Comparison of ENCODE assay signal across 8 cellular contexts in genomic region chr5:100890514-100891008, GRCh38. TPM values are rescaled to one million over a fixed set of nuclear protein-coding genes. Genes with fewer than 3 reads are reported as not detected.
DNase-seq lines count a peak whose midpoint lies in the region; ATAC-seq, FAIRE-seq and TF ChIP-seq lines count a peak whose summit lies in the region.

No MANE protein-coding gene starts in this region.

- peak; percentile 72 for ATAC-seq in HG03135 (IDR thresholded peaks at IDR 0.05; ENCODE audit: unreplicated experiment)
- no peak for ATAC-seq in aorta (ENCODE audit: low FRiP score)

- H2AFZ ChIP-seq in parathyroid adenoma, result no peak overlapping the region

- no peaks in the 10 kb centered on the region for H3K4me1 ChIP-seq in parathyroid adenoma
- no peaks in the 10 kb centered on the region for H3K4me1 ChIP-seq in aorta (ENCODE audit: control insufficient read depth in 1 of 2, insufficient read depth in 2 of 2, low read length in 2 of 2)

- H3K79me2 ChIP-seq in parathyroid adenoma, result no peaks in the 10 kb centered on the region

- no peak for DNase-seq in activated naive CD4-positive, alpha-beta T cell treated with anti-CD3 and anti-CD28 coated beads for 36 hours
- DNase-seq in activated naive CD4-positive, alpha-beta T cell treated with Interleukin-2 at 50 U/mL for 16 hours, result no peak
- no peak for DNase-seq in activated CD4-positive, alpha-beta memory T cell treated with anti-CD3 and anti-CD28 coated beads for 36 hours
- DNase-seq in aorta (no peak), RCC 7860 (ENCODE audit: low spot score) (no peak), D341Med (ENCODE audit: low spot score) (no peak)

- CTCF ChIA-PET in activated naive CD4-positive, alpha-beta T cell treated with anti-CD3 and anti-CD28 coated beads for 36 hours (lab: Charles Lee), result interaction anchor here (3.3 kb wide), 1 partner anchor 12 kb away, joined by 13 read pairs; the partner anchor contains the start of gene ST8SIA4
- CTCF ChIA-PET in activated CD4-positive, alpha-beta memory T cell treated with anti-CD3 and anti-CD28 coated beads for 36 hours (lab: Charles Lee), result interaction anchor here (2.5 kb wide), 1 partner anchor 10 kb away, joined by 10 read pairs; no protein-coding TSS in a partner anchor

- H3K9me3 Mint-ChIP-seq in activated naive CD4-positive, alpha-beta T cell treated with anti-CD3 and anti-CD28 coated beads for 36 hours, result no peaks in the 10 kb centered on the region
- no peaks in the 10 kb centered on the region for H3K9me3 Mint-ChIP-seq in activated CD4-positive, alpha-beta memory T cell treated with anti-CD3 and anti-CD28 coated beads for 36 hours

- H3K36me3 ChIP-seq in parathyroid adenoma (ENCODE audit: control insufficient read depth, insufficient read depth, low read length) (no peaks in the 10 kb centered on the region), aorta (ENCODE audit: control insufficient read depth in 1 of 2, insufficient read depth in 2 of 2, low read length in 1 of 2) (no peaks in the 10 kb centered on the region)

- no peak for FAIRE-seq in RCC 7860 (lab: Jason Lieb, UNC)

- no peak overlapping the region for H3K9ac ChIP-seq in parathyroid adenoma

- intact Hi-C loops in activated naive CD4-positive, alpha-beta T cell treated with anti-CD3 and anti-CD28 coated beads for 36 hours (cut with micrococcal nuclease), result loop anchor here (1.0 kb wide), 5 partner anchors 10 to 110 kb away; no protein-coding TSS in a partner anchor
- intact Hi-C loops in activated CD4-positive, alpha-beta memory T cell treated with anti-CD3 and anti-CD28 coated beads for 36 hours (cut with micrococcal nuclease), result loop anchor here (1.0 kb wide), 6 partner anchors 10 to 64 kb away; no protein-coding TSS in a partner anchor
- intact Hi-C loops in aorta (cut with DNase I), result no loop called here

- H3K27ac Mint-ChIP-seq in activated naive CD4-positive, alpha-beta T cell treated with anti-CD3 and anti-CD28 coated beads for 36 hours, result peak overlapping the region; percentile 70
- H3K27ac Mint-ChIP-seq in activated CD4-positive, alpha-beta memory T cell treated with anti-CD3 and anti-CD28 coated beads for 36 hours, result peak overlapping the region; percentile 86

- peak overlapping the region; percentile 36 for H3K4me3 Mint-ChIP-seq in activated naive CD4-positive, alpha-beta T cell treated with anti-CD3 and anti-CD28 coated beads for 36 hours
- H3K4me3 Mint-ChIP-seq in activated CD4-positive, alpha-beta memory T cell treated with anti-CD3 and anti-CD28 coated beads for 36 hours, result peak overlapping the region; percentile 62

- H3K27me3 ChIP-seq in parathyroid adenoma (ENCODE audit: control insufficient read depth, insufficient read depth, low read length) (no peaks in the 10 kb centered on the region), aorta (ENCODE audit: control insufficient read depth in 1 of 2, insufficient read depth in 2 of 2, low read length in 1 of 2) (no peaks in the 10 kb centered on the region)

- no peaks in the 10 kb centered on the region for H3K9me3 ChIP-seq in parathyroid adenoma (ENCODE audit: control insufficient read depth, low read length)
- H3K9me3 ChIP-seq in aorta (ENCODE audit: control insufficient read depth, low read length), result no peaks in the 10 kb centered on the region

- POLR2A ChIA-PET in activated CD4-positive, alpha-beta memory T cell treated with anti-CD3 and anti-CD28 coated beads for 36 hours (lab: Charles Lee), result interaction anchor here (0.8 to 2.6 kb wide), 4 partner anchors 11 to 110 kb away, joined by 4 to 10 read pairs (median 8); partner anchors contain the start of gene ST8SIA4

- no peaks in the 10 kb centered on the region for H3K27me3 Mint-ChIP-seq in activated naive CD4-positive, alpha-beta T cell treated with anti-CD3 and anti-CD28 coated beads for 36 hours (ENCODE audit: low read depth)
- H3K27me3 Mint-ChIP-seq in activated CD4-positive, alpha-beta memory T cell treated with anti-CD3 and anti-CD28 coated beads for 36 hours, result no peaks in the 10 kb centered on the region

- H3K4me1 Mint-ChIP-seq in activated naive CD4-positive, alpha-beta T cell treated with anti-CD3 and anti-CD28 coated beads for 36 hours (ENCODE audit: low read depth), result peaks cover 54% of the 10 kb centered on the region
- H3K4me1 Mint-ChIP-seq in activated CD4-positive, alpha-beta memory T cell treated with anti-CD3 and anti-CD28 coated beads for 36 hours (ENCODE audit: low read depth), result peaks cover 56% of the 10 kb centered on the region

- no peak overlapping the region for H3K27ac ChIP-seq in parathyroid adenoma
- no peak overlapping the region for H3K27ac ChIP-seq in aorta (ENCODE audit: low read depth in 1 of 2, low read length in 2 of 2)

- H3K4me3 ChIP-seq in parathyroid adenoma (ENCODE audit: low read depth, low read length) (peak overlapping the region; percentile 36), aorta (ENCODE audit: low read length in 2 of 2) (no peak overlapping the region)

- no peak for TF ChIP-seq CTCF in parathyroid adenoma (IDR thresholded peaks at IDR 0.05)

- no peak overlapping the region for H3K4me2 ChIP-seq in parathyroid adenoma (ENCODE audit: low read length)

- H3K36me3 Mint-ChIP-seq in activated naive CD4-positive, alpha-beta T cell treated with anti-CD3 and anti-CD28 coated beads for 36 hours (ENCODE audit: low read depth), result peaks cover 15% of the 10 kb centered on the region
- peaks cover 26% of the 10 kb centered on the region for H3K36me3 Mint-ChIP-seq in activated CD4-positive, alpha-beta memory T cell treated with anti-CD3 and anti-CD28 coated beads for 36 hours

- 57 to 69% methylated on average over 3 of the region's 3 CpGs for WGBS in aorta, 2 donors

RNA-seq across cellular contexts. Expression of gene ST8SIA4, which starts 12.5 kb away (rescaled TPM):
- total RNA-seq in activated naive CD4-positive, alpha-beta T cell treated with anti-CD3 and anti-CD28 coated beads for 36 hours, result 10 to 100 TPM; 11.2 to 16.2 TPM
- 10 to 100 TPM; 32.8 to 35.1 TPM for total RNA-seq in activated CD4-positive, alpha-beta memory T cell treated with anti-CD3 and anti-CD28 coated beads for 36 hours
- 10 to 100 TPM; 15.6 to 19.7 TPM for total RNA-seq in aorta
- polyA plus RNA-seq in aorta, result 1 to 10 TPM in 1 of 2 donors, under 1 TPM in 1; 0.10 to 3.3 TPM

Comparison
In these comparisons a context has a peak if more than half of its experiments do, and no peak if none do; other contexts are left out.
1. intact Hi-C loops: an anchor here in activated naive CD4-positive, alpha-beta T cell treated with anti-CD3 and anti-CD28 coated beads for 36 hours (1.0 kb wide) and activated CD4-positive, alpha-beta memory T cell treated with anti-CD3 and anti-CD28 coated beads for 36 hours (1.0 kb wide); none called in aorta.